8 cellular contexts compared by ENCODE assay signal in genomic region chrX:69615779-69616519, GRCh38. TPM values are rescaled to one million over a fixed set of nuclear protein-coding genes. Genes with fewer than 3 reads are reported as not detected.
A peak's percentile ranks its signal among the peaks of the same experiment; 100 is the strongest.
DNase-seq lines count a peak whose midpoint lies in the region; ATAC-seq and TF ChIP-seq lines count a peak whose summit lies in the region.

Gene EDA, plus strand, starts transcription at chrX:69616113.

- H3K4me1 ChIP-seq in skeletal muscle satellite cell (ENCODE audit: control insufficient read depth, insufficient read depth, low read length), result no peaks in the 10 kb centered on the region

- H3K9ac ChIP-seq in skeletal muscle satellite cell (ENCODE audit: low read depth, low read length), result no peak within 1 kb of the TSS

- H3K27me3 Mint-ChIP-seq in CD4-positive, alpha-beta T cell, result peaks cover 29% of the 10 kb centered on the region
- H3K27me3 Mint-ChIP-seq in immature natural killer cell (ENCODE audit: low read depth in 3 of 3), result peaks cover 0 to 7% (median 2%) of the 10 kb centered on the region in 3 donors

- H3K36me3 ChIP-seq in skeletal muscle satellite cell (ENCODE audit: insufficient read depth, low read length), result no peaks in the 10 kb centered on the region

- no peak within 1 kb of the TSS for H3K27ac ChIP-seq in CD4-positive, alpha-beta T cell (ENCODE audit: low read depth, low read length)

- peak within 1 kb of the TSS; percentile 68 for H3K4me3 ChIP-seq in skeletal muscle satellite cell (ENCODE audit: low read length)

- CTCF ChIA-PET in CD4-positive, alpha-beta T cell (lab: Charles Lee), result no interaction called here

- TF ChIP-seq CTCF in CD4-positive, alpha-beta T cell (IDR thresholded peaks at IDR 0.05), result no peak

- H3K4me3 Mint-ChIP-seq in CD4-positive, alpha-beta T cell, result peak within 1 kb of the TSS; percentile 77
- peak within 1 kb of the TSS; percentile 32 to 69 (median 61) for H3K4me3 Mint-ChIP-seq in immature natural killer cell

- H3K27me3 ChIP-seq in CD4-positive, alpha-beta T cell (ENCODE audit: control insufficient read depth, insufficient read depth, low read length), result peaks cover 3% of the 10 kb centered on the region
- peaks cover 34% of the 10 kb centered on the region for H3K27me3 ChIP-seq in skeletal muscle satellite cell (ENCODE audit: control insufficient read depth, insufficient read depth, low read length)

- no peaks in the 10 kb centered on the region for H3K9me3 Mint-ChIP-seq in CD4-positive, alpha-beta T cell
- H3K9me3 Mint-ChIP-seq in immature natural killer cell, result no peaks in the 10 kb centered on the region

- peak; percentile 88 for ATAC-seq in CD4-positive, alpha-beta T cell (ENCODE audit: poor library complexity)
- ATAC-seq in GM21576 (IDR thresholded peaks at IDR 0.05; ENCODE audit: unreplicated experiment), result peak; percentile 61
- peak; percentile 94 to 95 for ATAC-seq in activated CD4-positive, CD25-positive, alpha-beta regulatory T cell treated with anti-CD3 and anti-CD28 coated beads, Interleukin-2, amount 50 U/mL, for 24 hours

- peak within 1 kb of the TSS; percentile 87 for H3K4me2 ChIP-seq in skeletal muscle satellite cell (ENCODE audit: low read length)

- H3K27ac Mint-ChIP-seq in CD4-positive, alpha-beta T cell, result no peak within 1 kb of the TSS
- no peak within 1 kb of the TSS for H3K27ac Mint-ChIP-seq in immature natural killer cell

- H3K36me3 Mint-ChIP-seq in CD4-positive, alpha-beta T cell (ENCODE audit: low read depth), result no peaks in the 10 kb centered on the region
- H3K36me3 Mint-ChIP-seq in immature natural killer cell, result no peaks in the 10 kb centered on the region

- POLR2A ChIA-PET in CD4-positive, alpha-beta T cell (lab: Charles Lee), result no interaction called here

- H3K9me3 ChIP-seq in CD4-positive, alpha-beta T cell (ENCODE audit: control insufficient read depth, low read length), result no peaks in the 10 kb centered on the region
- H3K9me3 ChIP-seq in skeletal muscle satellite cell (replicated peaks; ENCODE audit: low read length), result no peaks in the 10 kb centered on the region

- intact Hi-C loops in CD4-positive, alpha-beta T cell (cut with DNase I, micrococcal nuclease), result no loop called here

- peak; percentile 24 to 67 (median 54) for DNase-seq in CD4-positive, alpha-beta T cell
- DNase-seq in NCI-H1105 treated with DMSO at 0.1 percent for 48 hours (lab: John Stamatoyannopoulos, UW) (peak; percentile 58), immature natural killer cell (peak; percentile 3 to 19 (median 3)), NCI-H187 (lab: John Stamatoyannopoulos, UW) (no peak)
- DNase-seq in central memory CD4-positive, alpha-beta T cell, result peak; percentile 66

- H3K4me1 Mint-ChIP-seq in CD4-positive, alpha-beta T cell (ENCODE audit: low read depth), result no peaks in the 10 kb centered on the region
- peaks cover 0 to 1% of the 10 kb centered on the region in 2 donors for H3K4me1 Mint-ChIP-seq in immature natural killer cell

RNA-seq across cellular contexts. Expression of gene EDA, which starts in this region (rescaled TPM):
- 1 to 10 TPM; 1.5 to 2.4 TPM for total RNA-seq in CD4-positive, alpha-beta T cell
- not detected for polyA plus RNA-seq in immature natural killer cell
- under 0.01 and 0.44 TPM in 2 replicates for total RNA-seq in skeletal muscle satellite cell (2012; rRNA removed)

Comparison
In these comparisons a context has a peak if more than half of its experiments do, and no peak if none do; other contexts are left out.
1. Peak in DNase-seq in immature natural killer cell; RNA of the gene not detected or under 1 TPM.
2. DNase-seq: peak in CD4-positive, alpha-beta T cell (10 of 10), NCI-H1105 treated with DMSO at 0.1 percent for 48 hours (single experiment) and central memory CD4-positive, alpha-beta T cell (single experiment); none in NCI-H187 (0 of 2).
3. Peak in every context shown above with its lines, with median percentiles within 50 percentile points of each other: ATAC-seq.